In the genomic region with DNA sequence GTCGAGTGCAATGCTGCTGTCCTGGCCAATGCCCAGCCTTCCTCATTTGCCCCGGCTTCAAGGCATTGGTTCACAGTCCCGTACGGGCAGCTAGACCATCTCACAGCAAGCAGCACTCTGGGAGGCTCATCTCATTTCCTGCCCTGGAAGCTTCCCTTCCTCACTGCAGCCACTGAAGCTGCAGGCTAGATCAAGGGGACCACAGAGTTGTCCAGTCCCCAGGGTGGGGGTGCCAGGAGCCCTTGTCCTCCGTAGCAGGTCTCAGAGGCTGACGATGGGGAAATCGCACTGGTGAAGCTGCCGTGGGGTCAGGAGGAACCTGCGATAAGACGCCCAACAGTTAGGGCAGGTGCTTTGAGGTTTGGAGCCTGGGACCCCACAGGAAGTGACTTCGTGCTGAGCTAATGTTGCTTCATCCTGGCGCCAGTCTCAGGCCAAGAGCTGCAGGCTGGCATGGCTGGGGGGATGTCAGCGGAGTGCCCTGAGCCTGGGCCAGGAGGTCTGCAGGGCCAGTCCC, we compare ENCODE assay signal across 11 cellular contexts. TPM values are rescaled to one million over a fixed set of nuclear protein-coding genes. Genes with fewer than 3 reads are reported as not detected.
DNase-seq lines count a peak whose midpoint lies in the region; ATAC-seq and TF ChIP-seq lines count a peak whose summit lies in the region.
"Had no signal": no experiment of that assay in that cellular context is flagged by ENCODE, and none has a peak within 500 bp of the region (broad histone marks: within the 10 kb centered on the region; RNA-seq: fewer than 3 reads in every experiment).

A gene with protein sequence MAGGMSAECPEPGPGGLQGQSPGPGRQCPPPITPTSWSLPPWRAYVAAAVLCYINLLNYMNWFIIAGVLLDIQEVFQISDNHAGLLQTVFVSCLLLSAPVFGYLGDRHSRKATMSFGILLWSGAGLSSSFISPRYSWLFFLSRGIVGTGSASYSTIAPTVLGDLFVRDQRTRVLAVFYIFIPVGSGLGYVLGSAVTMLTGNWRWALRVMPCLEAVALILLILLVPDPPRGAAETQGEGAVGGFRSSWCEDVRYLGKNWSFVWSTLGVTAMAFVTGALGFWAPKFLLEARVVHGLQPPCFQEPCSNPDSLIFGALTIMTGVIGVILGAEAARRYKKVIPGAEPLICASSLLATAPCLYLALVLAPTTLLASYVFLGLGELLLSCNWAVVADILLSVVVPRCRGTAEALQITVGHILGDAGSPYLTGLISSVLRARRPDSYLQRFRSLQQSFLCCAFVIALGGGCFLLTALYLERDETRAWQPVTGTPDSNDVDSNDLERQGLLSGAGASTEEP (plus strand): TSS at position 426 of the 517 bp plus-strand sequence. CDS start 28 bp downstream, at position 454.

- H3K36me3 Mint-ChIP-seq in activated B cell treated with CpG ODN at 0.5 μM for 24 hours (ENCODE audit: low read depth) (no peaks in the 10 kb centered on the region), HFFc6 (ENCODE audit: low read depth) (no peaks in the 10 kb centered on the region)

- H3K9ac ChIP-seq in duodenal mucosa (ENCODE audit: low read depth in 1 of 2, low read length in 2 of 2), result no peak within 1 kb of the TSS

- H3K27ac Mint-ChIP-seq in activated B cell treated with CpG ODN at 0.5 μM for 24 hours (no peak within 1 kb of the TSS), HFFc6 (no peak within 1 kb of the TSS)
- H3K27ac Mint-ChIP-seq: endodermal cell had no signal

- H3K4me3 ChIP-seq in duodenal mucosa (ENCODE audit: low read depth in 1 of 2, low read length in 2 of 2), result peak within 1 kb of the TSS; percentile 22 to 26

- peak; percentile 80 for ATAC-seq in activated B cell treated with CpG ODN at 0.5 μM for 24 hours (ENCODE audit: low read depth)
- peak; percentile 70 for ATAC-seq in stimulated activated naive CD8-positive, alpha-beta T cell treated with anti-CD3 and anti-CD28 coated beads, Interleukin-15, Interleukin-2, amounts not matched to agents 100 U/mL and 50 U/mL, for 24 hours

- no peak for TF ChIP-seq CTCF in activated B cell treated with CpG ODN at 0.5 μM for 24 hours (IDR thresholded peaks at IDR 0.05)
- no peak for TF ChIP-seq CTCF in HFFc6 (IDR thresholded peaks at IDR 0.05)

- POLR2A ChIA-PET in activated B cell treated with CpG ODN at 0.5 μM for 24 hours (lab: Charles Lee), result no interaction called here

- no peaks in the 10 kb centered on the region for H3K27me3 ChIP-seq in duodenal mucosa (ENCODE audit: control insufficient read depth in 1 of 2, insufficient read depth in 2 of 2, low read length in 2 of 2)

- H3K4me1 Mint-ChIP-seq in activated B cell treated with CpG ODN at 0.5 μM for 24 hours, result peaks cover 19% of the 10 kb centered on the region
- H3K4me1 Mint-ChIP-seq in HFFc6 (ENCODE audit: low read depth), result no peaks in the 10 kb centered on the region
- H3K4me1 Mint-ChIP-seq: endodermal cell had no signal

- intact Hi-C loops in activated B cell treated with CpG ODN at 0.5 μM for 24 hours (cut with micrococcal nuclease), result no loop called here

- H3K9me3 ChIP-seq in duodenal mucosa (ENCODE audit: control insufficient read depth in 1 of 2, low read length in 2 of 2), result no peaks in the 10 kb centered on the region

- no peaks in the 10 kb centered on the region for H3K9me3 Mint-ChIP-seq in activated B cell treated with CpG ODN at 0.5 μM for 24 hours
- H3K9me3 Mint-ChIP-seq in HFFc6, result no peaks in the 10 kb centered on the region
- H3K9me3 Mint-ChIP-seq: endodermal cell had no signal

- DNase-seq in SHP77 (lab: John Stamatoyannopoulos, UW) (peak; percentile 15 to 33), SHP77 treated with DMSO at 0.1 percent for 48 hours (lab: John Stamatoyannopoulos, UW) (no peak), activated B cell treated with CpG ODN at 0.5 μM for 24 hours (peak; percentile 26), HFFc6 (no peak), SW 1271 (lab: John Stamatoyannopoulos, UW) (no peak), H4 (ENCODE audit: low spot score) (no peak)
- peak; percentile 59 for DNase-seq in stimulated activated naive CD8-positive, alpha-beta T cell treated with anti-CD3 and anti-CD28 coated beads, Interleukin-15, Interleukin-2, amounts not matched to agents 100 U/mL and 50 U/mL, for 24 hours
- DNase-seq: endodermal cell, mesendoderm had no signal

- H3K4me3 Mint-ChIP-seq in activated B cell treated with CpG ODN at 0.5 μM for 24 hours (peak within 1 kb of the TSS; percentile 55), HFFc6 (no peak within 1 kb of the TSS)
- H3K4me3 Mint-ChIP-seq: endodermal cell had no signal

- no peaks in the 10 kb centered on the region for H3K36me3 ChIP-seq in duodenal mucosa (ENCODE audit: control insufficient read depth in 1 of 2, insufficient read depth in 2 of 2, low read length in 2 of 2)

- CTCF ChIA-PET in activated B cell treated with CpG ODN at 0.5 μM for 24 hours (lab: Charles Lee), result no interaction called here

- no peak within 1 kb of the TSS for H3K27ac ChIP-seq in duodenal mucosa (ENCODE audit: low read depth, low read length)

- H3K27me3 Mint-ChIP-seq in activated B cell treated with CpG ODN at 0.5 μM for 24 hours (peaks cover 3% of the 10 kb centered on the region), HFFc6 (ENCODE audit: insufficient read depth) (peaks cover 26% of the 10 kb centered on the region)

- H3K4me1 ChIP-seq in duodenal mucosa (ENCODE audit: control insufficient read depth in 1 of 2, insufficient read depth in 2 of 2, low read length in 2 of 2), result peaks cover 0 to 5% of the 10 kb centered on the region in 2 donors

RNA-seq across cellular contexts. Expression of the gene that starts here (rescaled TPM):
- total RNA-seq in activated B cell treated with CpG ODN at 0.5 μM for 24 hours, result 1.1 and 2.5 TPM in 2 replicates
- total RNA-seq in HFFc6 (2021; fragmentation: NEBNext Ultra II Directional; extraction: Animal tissue kit (Norgen Biotek cat#: 25700)), result not detected
- total RNA-seq in H4 (2014; rRNA removed; shearing (Covaris generic)), result 0.04 and 0.08 TPM in 2 replicates
- total RNA-seq: A673, endodermal cell had no signal

Comparison
In these comparisons a context has a peak if more than half of its experiments do, and no peak if none do; other contexts are left out.
1. DNase-seq: peak in SHP77 (2 of 2), activated B cell treated with CpG ODN at 0.5 μM for 24 hours (single experiment) and stimulated activated naive CD8-positive, alpha-beta T cell treated with anti-CD3 and anti-CD28 coated beads, Interleukin-15, Interleukin-2, amounts not matched to agents 100 U/mL and 50 U/mL, for 24 hours (single experiment); none in SHP77 treated with DMSO at 0.1 percent for 48 hours (single experiment), HFFc6 (single experiment), SW 1271 (0 of 2) and H4 (single experiment).